ENCODE assay signal across 30 cellular contexts in genomic region chr9:88587182-88587581, GRCh38. TPM values are rescaled to one million over a fixed set of nuclear protein-coding genes. Genes with fewer than 3 reads are reported as not detected.
DNase-seq lines count a peak whose midpoint lies in the region; ATAC-seq and TF ChIP-seq lines count a peak whose summit lies in the region.
"Had no signal": no experiment of that assay in that cellular context is flagged by ENCODE, and none has a peak within 500 bp of the region (broad histone marks: within the 10 kb centered on the region; RNA-seq: fewer than 3 reads in every experiment).

No MANE protein-coding gene starts in this region.

- H3K4me1 ChIP-seq in Loucy (ENCODE audit: insufficient read depth, low read length, poor library complexity, severe bottlenecking), result peaks cover 30% of the 10 kb centered on the region
- H3K4me1 ChIP-seq: ascending aorta, Caco-2, psoas muscle had no signal

- H3K9me2 ChIP-seq in Loucy (replicated peaks; ENCODE audit: low read depth, low read length), result no peaks in the 10 kb centered on the region

- H3K27ac Mint-ChIP-seq in osteocyte (ENCODE audit: unreplicated experiment), result no peak overlapping the region
- H3K27ac Mint-ChIP-seq in activated T-cell treated with anti-CD3 and anti-CD28 coated beads, Interleukin-2, amount 50 U/mL, for 72 hours, result no peak overlapping the region
- H3K27ac Mint-ChIP-seq: activated T-cell treated with anti-CD3 and anti-CD28 coated beads, Interleukin-2, amount 50 U/mL, for 24 hours; stimulated activated memory B cell treated with anti-CD40 and anti-IgM and Interleukin-4, amounts not matched to agents 10 μg/mL and 1 μg/mL and 100 μg/mL, for 72 hours had no signal

- H3K36me3 ChIP-seq in Loucy (ENCODE audit: insufficient read depth, low read length), result no peaks in the 10 kb centered on the region
- H3K36me3 ChIP-seq: ascending aorta, BLaER1, thoracic aorta had no signal

- no peaks in the 10 kb centered on the region for H3K79me2 ChIP-seq in Loucy (ENCODE audit: insufficient read depth, low read length)

- no peak overlapping the region for H3K9ac ChIP-seq in Loucy (ENCODE audit: low read depth, low read length, poor library complexity, severe bottlenecking)
- H3K9ac ChIP-seq: BLaER1 had no signal

- peak; percentile 22 for DNase-seq in AG10803 (ENCODE audit: low read depth)
- peak; percentile 34 for DNase-seq in epithelial cell of prostate (ENCODE audit: low read depth, low spot score)
- peak; percentile 71 for DNase-seq in osteocyte (ENCODE audit: extremely low spot score, unreplicated experiment)
- no peak for DNase-seq in midbrain (lab: John Stamatoyannopoulos, UW)
- no peak for DNase-seq in left lobe of liver (ENCODE audit: low spot score)
- DNase-seq in activated naive CD4-positive, alpha-beta T cell (lab: John Stamatoyannopoulos, UW), result no peak
- DNase-seq in activated T-cell treated with anti-CD3 and anti-CD28 coated beads, Interleukin-2, amount 50 U/mL, for 72 hours, result no peak
- DNase-seq: activated naive CD4-positive, alpha-beta T cell treated with anti-CD3 and anti-CD28 coated beads, Interleukin-2, amount 50 U/mL, for 16 hours; activated T-cell treated with anti-CD3 and anti-CD28 coated beads, Interleukin-2, amount 50 U/mL, for 24 hours; Caco-2; dorsolateral prefrontal cortex; foreskin melanocyte; hippocampal formation; IMR-90; NCI-H1048; NCI-H187; NCI-H69; psoas muscle; stimulated activated CD4-positive, alpha-beta T cell treated with anti-CD3 and anti-CD28 coated beads, Interleukin-2, amount 100 ng/mL, for 24 hours had no signal

- H3K27me3 Mint-ChIP-seq in osteocyte (ENCODE audit: unreplicated experiment), result no peaks in the 10 kb centered on the region
- peaks cover 19% of the 10 kb centered on the region for H3K27me3 Mint-ChIP-seq in activated T-cell treated with anti-CD3 and anti-CD28 coated beads, Interleukin-2, amount 50 U/mL, for 72 hours (ENCODE audit: low read depth)

- peaks cover 24% of the 10 kb centered on the region for H3K4me1 Mint-ChIP-seq in osteocyte (ENCODE audit: unreplicated experiment)
- no peaks in the 10 kb centered on the region for H3K4me1 Mint-ChIP-seq in activated T-cell treated with anti-CD3 and anti-CD28 coated beads, Interleukin-2, amount 50 U/mL, for 72 hours (ENCODE audit: low read depth)
- H3K4me1 Mint-ChIP-seq: central memory CD8-positive, alpha-beta T cell; stimulated activated memory B cell treated with anti-CD40 and anti-IgM and Interleukin-4, amounts not matched to agents 10 μg/mL and 1 μg/mL and 100 μg/mL, for 72 hours had no signal

- peaks cover 12% of the 10 kb centered on the region for H3K9me3 Mint-ChIP-seq in osteocyte (ENCODE audit: unreplicated experiment)
- H3K9me3 Mint-ChIP-seq in activated T-cell treated with anti-CD3 and anti-CD28 coated beads, Interleukin-2, amount 50 U/mL, for 72 hours, result no peaks in the 10 kb centered on the region
- H3K9me3 Mint-ChIP-seq: activated T-cell treated with anti-CD3 and anti-CD28 coated beads, Interleukin-2, amount 50 U/mL, for 24 hours; central memory CD8-positive, alpha-beta T cell had no signal

- no peaks in the 10 kb centered on the region for H3F3A ChIP-seq in Loucy (ENCODE audit: low read depth)

- no peaks in the 10 kb centered on the region for H3K27me3 ChIP-seq in Loucy (ENCODE audit: insufficient read depth, low read length, poor library complexity, severe bottlenecking)
- H3K27me3 ChIP-seq: ascending aorta, BLaER1, dorsolateral prefrontal cortex had no signal

- H3K27ac ChIP-seq in epithelial cell of prostate, result peak overlapping the region; percentile 15
- H3K27ac ChIP-seq: ascending aorta, BLaER1, dorsolateral prefrontal cortex, psoas muscle, thoracic aorta had no signal

- H3K4me3 ChIP-seq in AG10803 (ENCODE audit: low read length) (no peak overlapping the region), Loucy (ENCODE audit: low read length, poor library complexity, severe bottlenecking) (no peak overlapping the region)
- H3K4me3 ChIP-seq: A549, ascending aorta, BLaER1, dorsolateral prefrontal cortex, psoas muscle, thoracic aorta had no signal

- H3K36me3 Mint-ChIP-seq in osteocyte (ENCODE audit: unreplicated experiment), result peaks cover 6% of the 10 kb centered on the region
- no peaks in the 10 kb centered on the region for H3K36me3 Mint-ChIP-seq in activated T-cell treated with anti-CD3 and anti-CD28 coated beads, Interleukin-2, amount 50 U/mL, for 72 hours (ENCODE audit: insufficient read depth in 2 of 2)

- no peak for TF ChIP-seq CTCF in AG10803 (conservative IDR thresholded peaks at IDR 0.05; ENCODE audit: low read length)
- TF ChIP-seq CTCF in Loucy (conservative IDR thresholded peaks at IDR 0.05; ENCODE audit: low read length), result no peak
- TF ChIP-seq CTCF in osteocyte (IDR thresholded peaks at IDR 0.05), result no peak

- H3K4me2 ChIP-seq in Loucy (ENCODE audit: low read depth, low read length, poor library complexity, severe bottlenecking), result no peak overlapping the region
- H3K4me2 ChIP-seq: A549, BLaER1 had no signal

- no peak for ATAC-seq in left lobe of liver
- no peak for ATAC-seq in activated T-cell treated with anti-CD3 and anti-CD28 coated beads, Interleukin-2, amount 50 U/mL, for 72 hours (replicated peaks in 1 of 2)
- ATAC-seq: A549; activated CD4-positive, CD25-positive, alpha-beta regulatory T cell treated with anti-CD3 and anti-CD28 coated beads, Interleukin-2, amount 50 U/mL, for 24 hours; psoas muscle; Right ventricle myocardium inferior had no signal

- H3K9me3 ChIP-seq in Loucy (ENCODE audit: insufficient read depth, low read depth, low read length), result no peaks in the 10 kb centered on the region
- H3K9me3 ChIP-seq: A549, ascending aorta, BLaER1, Caco-2, psoas muscle, thoracic aorta had no signal

- H3K4me3 Mint-ChIP-seq in osteocyte (ENCODE audit: unreplicated experiment), result no peak overlapping the region
- H3K4me3 Mint-ChIP-seq in activated T-cell treated with anti-CD3 and anti-CD28 coated beads, Interleukin-2, amount 50 U/mL, for 72 hours, result no peak overlapping the region
- H3K4me3 Mint-ChIP-seq: activated T-cell treated with anti-CD3 and anti-CD28 coated beads, Interleukin-2, amount 50 U/mL, for 24 hours; central memory CD8-positive, alpha-beta T cell; stimulated activated memory B cell treated with anti-CD40 and anti-IgM and Interleukin-4, amounts not matched to agents 10 μg/mL and 1 μg/mL and 100 μg/mL, for 72 hours had no signal

- H4K20me1 ChIP-seq in Loucy (ENCODE audit: insufficient read depth, low read length, poor library complexity, severe bottlenecking), result no peaks in the 10 kb centered on the region
- H4K20me1 ChIP-seq: BLaER1 had no signal

- 0 out of 2 replicates have a peak overlapping the region, but pooled peaks have one; percentile 39 for H2AFZ ChIP-seq in Loucy (ENCODE audit: low read length)

RNA-seq across cellular contexts. Expression of gene NXNL2, which starts 52.2 kb away (rescaled TPM):
- 0.32 TPM in 1 of 2 replicates, not detected in the other for total RNA-seq in osteocyte
- not detected for total RNA-seq in left lobe of liver
- not detected for total RNA-seq in activated T-cell treated with anti-CD3 and anti-CD28 coated beads, Interleukin-2, amount 50 U/mL, for 72 hours
- total RNA-seq: ascending aorta, endothelial cell of umbilical vein, H4, psoas muscle, Right ventricle myocardium inferior had no signal

Comparison
In these comparisons a context has a peak if more than half of its experiments do, and no peak if none do; other contexts are left out.
1. DNase-seq: peak in AG10803 (single experiment), epithelial cell of prostate (single experiment) and osteocyte (single experiment); none in midbrain (single experiment), left lobe of liver (single experiment), activated naive CD4-positive, alpha-beta T cell (0 of 4) and activated T-cell treated with anti-CD3 and anti-CD28 coated beads, Interleukin-2, amount 50 U/mL, for 72 hours (0 of 2).